1 cellular context compared by ENCODE assay signal in genomic region chr12:15757553-15758255, GRCh38.
A peak's percentile ranks its signal among the peaks of the same experiment; 100 is the strongest.
TF ChIP-seq lines count a peak whose summit lies in the region.

No MANE protein-coding gene starts in this region.

TF ChIP-seq in HCT116, 20 proteins besides CTCF, POLR2A, EP300 and RAD21 (continued from another document):
- TF ChIP-seq SIN3A (IDR thresholded peaks at IDR 0.05; ENCODE audit: low read depth), result peak; percentile 36; the same call in 1 of the 2 replicates
- TF ChIP-seq FOSL1 (IDR thresholded peaks at IDR 0.05; ENCODE audit: low read depth), result peak; percentile 80
- TF ChIP-seq TCF7L2 (IDR thresholded peaks at IDR 0.05; ENCODE audit: borderline replicate concordance, extremely low read depth, insufficient read depth, insufficient read length), result no peak
- TF ChIP-seq REST (IDR thresholded peaks at IDR 0.05; ENCODE audit: low read depth), result no peak
- no peak; the same call in 1 of the 2 replicates for TF ChIP-seq ELF1 (IDR thresholded peaks at IDR 0.05; ENCODE audit: borderline replicate concordance, low read depth)
